8 cellular contexts compared by ENCODE assay signal in the genomic region with DNA sequence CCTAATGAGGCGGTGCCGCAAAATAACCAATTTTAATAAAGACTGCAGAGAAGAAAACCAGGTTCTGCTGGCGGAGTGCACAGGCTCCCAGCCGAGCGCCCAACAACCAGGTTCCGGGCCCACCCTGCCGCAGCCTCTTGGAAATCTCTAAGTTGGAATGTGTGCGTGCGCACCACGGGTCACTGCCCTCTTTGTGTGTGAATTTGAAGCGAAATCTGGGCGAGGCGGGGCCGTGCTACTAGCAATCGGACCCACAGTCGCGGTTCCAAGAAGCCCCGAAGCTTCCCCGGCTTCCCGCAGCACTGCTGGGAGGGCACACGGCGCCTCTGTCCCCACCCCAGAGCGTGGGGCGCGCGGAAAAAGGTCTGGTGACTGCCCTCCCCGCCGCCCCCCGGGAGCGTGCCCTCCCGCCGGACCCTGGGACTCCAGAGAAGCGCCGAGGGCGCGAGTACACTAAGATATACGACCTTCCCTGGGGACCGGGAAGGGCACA. TPM values are rescaled to one million over a fixed set of nuclear protein-coding genes. Genes with fewer than 3 reads are reported as not detected.
DNase-seq lines count a peak whose midpoint lies in the region; ATAC-seq and TF ChIP-seq lines count a peak whose summit lies in the region.

No MANE protein-coding gene starts in this region.

- H3K4me1 Mint-ChIP-seq in CD4-positive, alpha-beta T cell (ENCODE audit: low read depth), result peaks cover 42% of the 10 kb centered on the region

- H3K36me3 ChIP-seq in HUES48 (ENCODE audit: control insufficient read depth, insufficient read depth, low read length) (no peaks in the 10 kb centered on the region), WERI-Rb-1 (no peaks in the 10 kb centered on the region)

- no peaks in the 10 kb centered on the region for H3K36me3 Mint-ChIP-seq in CD4-positive, alpha-beta T cell (ENCODE audit: low read depth)

- peak overlapping the region; percentile 65 for H3K27ac Mint-ChIP-seq in CD4-positive, alpha-beta T cell

- peak overlapping the region; percentile 70 for H3K27ac ChIP-seq in CD4-positive, alpha-beta T cell (ENCODE audit: low read depth, low read length)
- H3K27ac ChIP-seq in HUES48 (ENCODE audit: low read depth, low read length) (peak overlapping the region; percentile 92), WERI-Rb-1 (peak overlapping the region; percentile 72)

- DNase-seq in CD4-positive, alpha-beta T cell, result peak in 4 of 10 experiments; percentile 8 to 24 (median 15)
- DNase-seq in WERI-Rb-1 (peak; percentile 31), ecto neural progenitor cell (ENCODE audit: low spot score) (peak; percentile 91), lung microvascular endothelial cell (ENCODE audit: low read depth in 2 of 2) (peak; percentile 67 to 80), KG1 (lab: John Stamatoyannopoulos, UW) (no peak)
- DNase-seq in stimulated activated naive CD8-positive, alpha-beta T cell treated with anti-CD3 and anti-CD28 coated beads, Interleukin-15, Interleukin-2, amounts not matched to agents 100 U/mL and 50 U/mL, for 24 hours, result peak; percentile 66

- CTCF ChIA-PET in CD4-positive, alpha-beta T cell (lab: Charles Lee), result interaction anchor here (1.3 kb wide), 1 partner anchor 9 kb away, joined by 3 read pairs; no protein-coding TSS in a partner anchor

- no peaks in the 10 kb centered on the region for H3K9me3 ChIP-seq in CD4-positive, alpha-beta T cell (ENCODE audit: control insufficient read depth, low read length)
- H3K9me3 ChIP-seq in HUES48 (ENCODE audit: control insufficient read depth, insufficient read depth, low read length) (no peaks in the 10 kb centered on the region), WERI-Rb-1 (ENCODE audit: severe bottlenecking) (no peaks in the 10 kb centered on the region)

- intact Hi-C loops in CD4-positive, alpha-beta T cell (cut with DNase I, micrococcal nuclease), result loop anchor here (5.0 kb wide), 2 partner anchors 94 to 99 kb away; no protein-coding TSS in a partner anchor

- peaks cover 33% of the 10 kb centered on the region for H3K4me1 ChIP-seq in HUES48 (ENCODE audit: control insufficient read depth, insufficient read depth, low read length)

- no peaks in the 10 kb centered on the region for H3K9me3 Mint-ChIP-seq in CD4-positive, alpha-beta T cell

- POLR2A ChIA-PET in CD4-positive, alpha-beta T cell (lab: Charles Lee), result interaction anchor here (0.9 to 4.2 kb wide), 9 partner anchors 13 to 99 kb away, joined by 3 to 28 read pairs (median 4); no protein-coding TSS in a partner anchor

- no peak for TF ChIP-seq CTCF in CD4-positive, alpha-beta T cell (IDR thresholded peaks at IDR 0.05)
- TF ChIP-seq CTCF in WERI-Rb-1 (IDR thresholded peaks at IDR 0.05; ENCODE audit: low read depth, low read length), result no peak

- no peaks in the 10 kb centered on the region for H3K27me3 ChIP-seq in CD4-positive, alpha-beta T cell (ENCODE audit: control insufficient read depth, insufficient read depth, low read length)
- peaks cover 26% of the 10 kb centered on the region for H3K27me3 ChIP-seq in HUES48 (ENCODE audit: control insufficient read depth, insufficient read depth, low read length)
- no peaks in the 10 kb centered on the region for H3K27me3 ChIP-seq in WERI-Rb-1 (ENCODE audit: insufficient read depth, low read depth, severe bottlenecking)

- H3K4me3 ChIP-seq in HUES48 (ENCODE audit: low read depth, low read length) (peak overlapping the region; percentile 86), WERI-Rb-1 (ENCODE audit: low read depth, low read length) (peak overlapping the region; percentile 83)

- peak overlapping the region; percentile 94 for H3K4me3 Mint-ChIP-seq in CD4-positive, alpha-beta T cell

- peaks cover 4% of the 10 kb centered on the region for H3K27me3 Mint-ChIP-seq in CD4-positive, alpha-beta T cell

- ATAC-seq in CD4-positive, alpha-beta T cell (ENCODE audit: poor library complexity), result peak; percentile 0
- peak; percentile 26 for ATAC-seq in GM19395 (IDR thresholded peaks at IDR 0.05; ENCODE audit: unreplicated experiment)
- peak; percentile 4 for ATAC-seq in stimulated activated naive CD8-positive, alpha-beta T cell treated with anti-CD3 and anti-CD28 coated beads, Interleukin-15, Interleukin-2, amounts not matched to agents 100 U/mL and 50 U/mL, for 24 hours

- H3K9ac ChIP-seq in HUES48 (ENCODE audit: low read depth, low read length), result peak overlapping the region; percentile 67

RNA-seq across cellular contexts. Expression of a gene that starts 0.7 kb away (rescaled TPM):
- total RNA-seq in CD4-positive, alpha-beta T cell, result 10 to 100 TPM; 27.3 to 28.9 TPM
- 2.6 and 5.0 TPM in 2 replicates for total RNA-seq in lung microvascular endothelial cell
